Comparison of ENCODE assay signal across 20 cellular contexts in genomic region chr5:74141053-74141452, GRCh38.
A peak's percentile ranks its signal among the peaks of the same experiment; 100 is the strongest.
DNase-seq lines count a peak whose midpoint lies in the region; ATAC-seq and TF ChIP-seq lines count a peak whose summit lies in the region.
"Had no signal": no experiment of that assay in that cellular context is flagged by ENCODE, and none has a peak within 500 bp of the region (broad histone marks: within the 10 kb centered on the region; RNA-seq: fewer than 3 reads in every experiment).

No MANE protein-coding gene starts in this region.

- H3K36me3 ChIP-seq in Panc1 (ENCODE audit: control insufficient read depth, insufficient read depth, low read length) = no peaks in the 10 kb centered on the region
- H3K36me3 ChIP-seq in prostate gland = no peaks in the 10 kb centered on the region
- H3K36me3 ChIP-seq: right atrium auricular region had no signal

- intact Hi-C loops in Panc1 (cut with micrococcal nuclease; ENCODE audit: unreplicated experiment) (no loop called here), prostate gland (cut with DNase I) (no loop called here)

- no peak overlapping the region for H3K4me3 ChIP-seq in Panc1 (ENCODE audit: low read depth in 2 of 2, low read length in 2 of 2)
- H3K4me3 ChIP-seq in epithelial cell of esophagus (ENCODE audit: low read length) = no peak overlapping the region
- H3K4me3 ChIP-seq in prostate gland = no peak overlapping the region
- H3K4me3 ChIP-seq: coronary artery, PC-9, right atrium auricular region had no signal

- no peaks in the 10 kb centered on the region for H3K9me3 ChIP-seq in Panc1 (ENCODE audit: control insufficient read depth, insufficient read depth, low read depth, low read length)
- no peaks in the 10 kb centered on the region for H3K9me3 ChIP-seq in prostate gland
- H3K9me3 ChIP-seq: right atrium auricular region had no signal

- TF ChIP-seq CTCF in Panc1 (IDR thresholded peaks at IDR 0.05) (no peak), epithelial cell of esophagus (IDR thresholded peaks at IDR 0.05; ENCODE audit: insufficient read depth, low read depth, low read length, missing control alignments) (no peak), prostate gland (IDR thresholded peaks at IDR 0.05) (no peak)

- no TSS peak for BruUV-seq in Panc1 (replicated peaks; lab: Mats Ljungman, UMichigan)

- ATAC-seq in Panc1 (0 out of 2 replicates have a peak, but pooled peaks have one; percentile 51), HG03025 (IDR thresholded peaks at IDR 0.05; ENCODE audit: low FRiP score, unreplicated experiment) (no peak), GM19455 (IDR thresholded peaks at IDR 0.05; ENCODE audit: unreplicated experiment) (no peak)
- ATAC-seq: activated CD8-positive, alpha-beta T cell treated with anti-CD3 and anti-CD28 coated beads, Interleukin-2, amount 10 ng/mL, durations not matched to agents 7 days and 5 days had no signal

- H3K4me1 ChIP-seq in Panc1 (ENCODE audit: control insufficient read depth, insufficient read depth, low read length) (no peaks in the 10 kb centered on the region), prostate gland (replicated peaks) (no peaks in the 10 kb centered on the region)
- H3K4me1 ChIP-seq: right atrium auricular region had no signal

- H3K27ac ChIP-seq in Panc1 (ENCODE audit: low read length) = no peak overlapping the region
- H3K27ac ChIP-seq in prostate gland = no peak overlapping the region
- H3K27ac ChIP-seq: coronary artery, epithelial cell of prostate, PC-9, right atrium auricular region had no signal

- TF ChIP-seq POLR2A in prostate gland (IDR thresholded peaks at IDR 0.05) = no peak

- CTCF ChIA-PET in Panc1 (lab: Charles Lee) = interaction anchor here (0.6 kb wide), 1 partner anchor 199 kb away, joined by 3 read pairs; no protein-coding TSS in a partner anchor

- in situ Hi-C loops in Panc1 (cut with HindIII; ENCODE audit: low pct_unique_long_range_greater_than_20kb, low sequenced_read_pairs) = no loop called here

- 75% methylated on average over 4 of the region's 4 CpGs for WGBS in prostate gland

- POLR2A ChIA-PET in Panc1 (lab: Charles Lee) = no interaction called here

- DNase-seq in EH (ENCODE audit: low read depth) = peak; percentile 83
- no peak for DNase-seq in Panc1 (ENCODE audit: low read depth, low spot score)
- DNase-seq in epithelial cell of esophagus (ENCODE audit: low read depth) = peak; percentile 40
- peak; percentile 47 for DNase-seq in pulmonary artery endothelial cell (ENCODE audit: low read depth, low spot score)
- DNase-seq in prostate gland (ENCODE audit: low spot score) = no peak
- no peak for DNase-seq in stimulated activated naive CD4-positive, alpha-beta T cell (lab: John Stamatoyannopoulos, UW)
- DNase-seq: activated CD8-positive, alpha-beta T cell treated with anti-CD3 and anti-CD28 coated beads, Interleukin-2, amount 10 ng/mL, durations not matched to agents 7 days and 5 days; amniotic stem cell; C1 segment of cervical spinal cord; DMS153; mesendoderm; NCI-H69; nephron progenitor cell; PC-9; substantia nigra had no signal

- 0 out of 2 replicates have a peak, but pooled peaks cover under 1% of the 10 kb centered on the region for H3K27me3 ChIP-seq in Panc1 (ENCODE audit: control insufficient read depth, insufficient read depth, low read length)
- no peaks in the 10 kb centered on the region for H3K27me3 ChIP-seq in prostate gland (replicated peaks; ENCODE audit: insufficient read depth)
- H3K27me3 ChIP-seq: right atrium auricular region had no signal

Comparison
In these comparisons a context has a peak if more than half of its experiments do, and no peak if none do; other contexts are left out.
1. DNase-seq: peak in EH (single experiment), epithelial cell of esophagus (single experiment) and pulmonary artery endothelial cell (single experiment); none in Panc1 (single experiment), prostate gland (single experiment) and stimulated activated naive CD4-positive, alpha-beta T cell (0 of 6).